In genomic region chr15:68369931-68370767, GRCh38 we compare ENCODE assay signal across 17 cellular contexts.
"Had no signal": no experiment of that assay in that cellular context is flagged by ENCODE, and none has a peak within 500 bp of the region (broad histone marks: within the 10 kb centered on the region; RNA-seq: fewer than 3 reads in every experiment).

No MANE protein-coding gene starts in this region.

- H3K4me1 ChIP-seq: SJSA1 had no signal

- H3K9me3 ChIP-seq: SJSA1 had no signal

- H3K27ac ChIP-seq: SJSA1 had no signal

- H3K36me3 ChIP-seq: SJSA1 had no signal

- H3K27me3 ChIP-seq: SJSA1 had no signal

- H3K36me3 Mint-ChIP-seq: activated CD8-positive, alpha-beta memory T cell treated with anti-CD3 and anti-CD28 coated beads, Interleukin-2, amount 10 ng/mL, durations not matched to agents 7 days and 5 days; naive thymus-derived CD4-positive, alpha-beta T cell had no signal

- H3K27ac Mint-ChIP-seq: activated CD8-positive, alpha-beta memory T cell treated with anti-CD3 and anti-CD28 coated beads, Interleukin-2, amount 10 ng/mL, durations not matched to agents 7 days and 5 days; activated naive CD8-positive, alpha-beta T cell treated with anti-CD3 and anti-CD28 coated beads, Interleukin-2, amount 50 U/mL, for 24 hours; activated T-cell treated with anti-CD3 and anti-CD28 coated beads, Interleukin-2, amount 50 U/mL, for 24 hours; effector memory CD8-positive, alpha-beta T cell; naive thymus-derived CD4-positive, alpha-beta T cell; T-helper 2 cell treated with Interferon-gamma antibody and Interleukin-4, amounts not matched to agents 5 μg/mL and 100 μg/mL, for 36 hours had no signal

- H3K9me3 Mint-ChIP-seq: activated naive CD8-positive, alpha-beta T cell treated with anti-CD3 and anti-CD28 coated beads, Interleukin-2, amount 50 U/mL, for 24 hours; activated T-cell treated with anti-CD3 and anti-CD28 coated beads, Interleukin-2, amount 50 U/mL, for 24 hours; effector memory CD8-positive, alpha-beta T cell; naive thymus-derived CD4-positive, alpha-beta T cell; T-helper 2 cell treated with Interferon-gamma antibody and Interleukin-4, amounts not matched to agents 5 μg/mL and 100 μg/mL, for 36 hours had no signal

- DNase-seq: activated CD4-positive, alpha-beta T cell treated with anti-CD3 and anti-CD28 coated beads, Interleukin-2, amount 50 U/mL, for 48 hours; activated CD8-positive, alpha-beta memory T cell treated with anti-CD3 and anti-CD28 coated beads, Interleukin-2, amount 10 ng/mL, durations not matched to agents 7 days and 5 days; activated gamma-delta T cell treated with Interleukin-2 at 50 U/mL for 16 hours; activated naive CD8-positive, alpha-beta T cell treated with anti-CD3 and anti-CD28 coated beads, Interleukin-2, amount 50 U/mL, for 24 hours; activated T-cell treated with anti-CD3 and anti-CD28 coated beads, Interleukin-2, amount 50 U/mL, for 24 hours; central memory CD4-positive, alpha-beta T cell; effector memory CD8-positive, alpha-beta T cell; erythroblast; hypothalamus; naive thymus-derived CD4-positive, alpha-beta T cell; nucleus accumbens; stimulated activated CD4-positive, alpha-beta T cell treated with anti-CD3 and anti-CD28 coated beads, Interleukin-2, amount 100 ng/mL, for 48 hours; stimulated activated naive CD8-positive, alpha-beta T cell treated with anti-CD3 and anti-CD28 coated beads, Interleukin-15, Interleukin-2, amounts not matched to agents 100 U/mL and 50 U/mL, for 24 hours; SW 1271 had no signal

- ATAC-seq: activated CD4-positive, CD25-positive, alpha-beta regulatory T cell treated with anti-CD3 and anti-CD28 coated beads, Interleukin-2, amount 50 U/mL, for 24 hours; activated CD8-positive, alpha-beta memory T cell treated with anti-CD3 and anti-CD28 coated beads, Interleukin-2, amount 10 ng/mL, durations not matched to agents 7 days and 5 days; activated naive CD8-positive, alpha-beta T cell treated with anti-CD3 and anti-CD28 coated beads, Interleukin-2, amount 50 U/mL, for 24 hours; effector memory CD8-positive, alpha-beta T cell; naive thymus-derived CD4-positive, alpha-beta T cell; stimulated activated naive CD8-positive, alpha-beta T cell treated with anti-CD3 and anti-CD28 coated beads, Interleukin-15, Interleukin-2, amounts not matched to agents 100 U/mL and 50 U/mL, for 24 hours had no signal

- H3K4me3 Mint-ChIP-seq: activated CD8-positive, alpha-beta memory T cell treated with anti-CD3 and anti-CD28 coated beads, Interleukin-2, amount 10 ng/mL, durations not matched to agents 7 days and 5 days; activated naive CD8-positive, alpha-beta T cell treated with anti-CD3 and anti-CD28 coated beads, Interleukin-2, amount 50 U/mL, for 24 hours; activated T-cell treated with anti-CD3 and anti-CD28 coated beads, Interleukin-2, amount 50 U/mL, for 24 hours; effector memory CD8-positive, alpha-beta T cell; naive thymus-derived CD4-positive, alpha-beta T cell; T-helper 2 cell treated with Interferon-gamma antibody and Interleukin-4, amounts not matched to agents 5 μg/mL and 100 μg/mL, for 36 hours had no signal

- H3K4me3 ChIP-seq: SJSA1 had no signal
